In genomic region chr13:26697069-26697955, GRCh38 we compare ENCODE assay signal across 1 cellular context.
TF ChIP-seq lines count a peak whose summit lies in the region.

No MANE protein-coding gene starts in this region.

TF ChIP-seq in H1, 55 proteins besides CTCF, POLR2A, EP300 and RAD21:
- no peak for TF ChIP-seq BCL11A (IDR thresholded peaks at IDR 0.05; ENCODE audit: low read depth in 2 of 2, low read length in 2 of 2)
- no peak for TF ChIP-seq BACH1 (IDR thresholded peaks at IDR 0.05; ENCODE audit: low read length)
- TF ChIP-seq HDAC2 (IDR thresholded peaks at IDR 0.05; ENCODE audit: borderline replicate concordance in 1 of 2, low read depth in 2 of 2, low read length in 2 of 2), result no peak
- TF ChIP-seq KDM4A (IDR thresholded peaks at IDR 0.05; ENCODE audit: low read depth, low read length, severe bottlenecking), result no peak
- no peak for TF ChIP-seq ZNF274 (IDR thresholded peaks at IDR 0.05; ENCODE audit: borderline replicate concordance, extremely low read depth, low read length)
- no peak for TF ChIP-seq CEBPB (IDR thresholded peaks at IDR 0.05; ENCODE audit: low read depth, low read length)
- TF ChIP-seq, protein P1, sequence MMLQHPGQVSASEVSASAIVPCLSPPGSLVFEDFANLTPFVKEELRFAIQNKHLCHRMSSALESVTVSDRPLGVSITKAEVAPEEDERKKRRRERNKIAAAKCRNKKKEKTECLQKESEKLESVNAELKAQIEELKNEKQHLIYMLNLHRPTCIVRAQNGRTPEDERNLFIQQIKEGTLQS (IDR thresholded peaks at IDR 0.05; ENCODE audit: insufficient read depth, low read depth, low read length), result no peak
- no peak for TF ChIP-seq ATF2 (IDR thresholded peaks at IDR 0.05; ENCODE audit: low read length)
- no peak for TF ChIP-seq CREB1 (IDR thresholded peaks at IDR 0.05)
- no peak for TF ChIP-seq NANOG (IDR thresholded peaks at IDR 0.05; ENCODE audit: insufficient read depth, low read depth, low read length, poor library complexity, severe bottlenecking)
- TF ChIP-seq, protein P2, sequence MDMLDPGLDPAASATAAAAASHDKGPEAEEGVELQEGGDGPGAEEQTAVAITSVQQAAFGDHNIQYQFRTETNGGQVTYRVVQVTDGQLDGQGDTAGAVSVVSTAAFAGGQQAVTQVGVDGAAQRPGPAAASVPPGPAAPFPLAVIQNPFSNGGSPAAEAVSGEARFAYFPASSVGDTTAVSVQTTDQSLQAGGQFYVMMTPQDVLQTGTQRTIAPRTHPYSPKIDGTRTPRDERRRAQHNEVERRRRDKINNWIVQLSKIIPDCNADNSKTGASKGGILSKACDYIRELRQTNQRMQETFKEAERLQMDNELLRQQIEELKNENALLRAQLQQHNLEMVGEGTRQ (IDR thresholded peaks at IDR 0.05; ENCODE audit: low read length), result no peak
